In genomic region chr9:109863961-109864360, GRCh38 we compare ENCODE assay signal across 24 cellular contexts.
"Had no signal": no experiment of that assay in that cellular context is flagged by ENCODE, and none has a peak within 500 bp of the region (broad histone marks: within the 10 kb centered on the region; RNA-seq: fewer than 3 reads in every experiment).

No MANE protein-coding gene starts in this region.

- H3K27ac ChIP-seq: breast epithelium, epithelial cell of prostate, left lung, ovary, thoracic aorta, vagina had no signal

- H3K27me3 ChIP-seq: breast epithelium, gastrocnemius medialis, ovary, vagina had no signal

- H3K9me3 ChIP-seq: breast epithelium, esophagus squamous epithelium, gastrocnemius medialis, left lung, ovary, thoracic aorta, vagina had no signal

- H3K4me3 ChIP-seq: breast epithelium, esophagus squamous epithelium, gastrocnemius medialis, left lung, ovary, thoracic aorta, vagina had no signal

- ATAC-seq: activated CD4-positive, alpha-beta T cell treated with anti-CD3 and anti-CD28 coated beads for 36 hours; activated CD8-positive, alpha-beta memory T cell treated with anti-CD3 and anti-CD28 coated beads, Interleukin-2, amount 10 ng/mL, durations not matched to agents 7 days and 5 days; activated CD8-positive, alpha-beta T cell treated with anti-CD3 and anti-CD28 coated beads, Interleukin-2, amount 10 ng/mL, durations not matched to agents 7 days and 5 days; activated naive CD8-positive, alpha-beta T cell treated with anti-CD3 and anti-CD28 coated beads, Interleukin-2, amount 50 U/mL, for 24 hours; gastrocnemius medialis; left lung; T-cell had no signal

- H3K36me3 ChIP-seq: breast epithelium, esophagus squamous epithelium, gastrocnemius medialis, left lung, ovary, thoracic aorta, vagina had no signal

- H3K4me1 ChIP-seq: breast epithelium, vagina had no signal

- DNase-seq: activated CD4-positive, alpha-beta T cell treated with anti-CD3 and anti-CD28 coated beads for 36 hours; activated CD4-positive, CD25-positive, alpha-beta regulatory T cell; activated CD8-positive, alpha-beta memory T cell treated with anti-CD3 and anti-CD28 coated beads, Interleukin-2, amount 10 ng/mL, durations not matched to agents 7 days and 5 days; activated CD8-positive, alpha-beta T cell treated with anti-CD3 and anti-CD28 coated beads, Interleukin-2, amount 10 ng/mL, durations not matched to agents 7 days and 5 days; activated naive CD8-positive, alpha-beta T cell treated with anti-CD3 and anti-CD28 coated beads, Interleukin-2, amount 50 U/mL, for 24 hours; activated T-cell treated with anti-CD3 and anti-CD28 coated beads, Interleukin-2, amount 50 U/mL, for 48 hours; amygdala; dermis blood vessel endothelial cell; effector CD8-positive, alpha-beta T cell; esophagus squamous epithelium; gastrocnemius medialis; hypothalamus; immature natural killer cell; kidney; left lung; naive B cell; nephron progenitor cell; ovary; stimulated activated naive CD4-positive, alpha-beta T cell; T-cell had no signal
